10 cellular contexts compared by ENCODE assay signal in the genomic region with DNA sequence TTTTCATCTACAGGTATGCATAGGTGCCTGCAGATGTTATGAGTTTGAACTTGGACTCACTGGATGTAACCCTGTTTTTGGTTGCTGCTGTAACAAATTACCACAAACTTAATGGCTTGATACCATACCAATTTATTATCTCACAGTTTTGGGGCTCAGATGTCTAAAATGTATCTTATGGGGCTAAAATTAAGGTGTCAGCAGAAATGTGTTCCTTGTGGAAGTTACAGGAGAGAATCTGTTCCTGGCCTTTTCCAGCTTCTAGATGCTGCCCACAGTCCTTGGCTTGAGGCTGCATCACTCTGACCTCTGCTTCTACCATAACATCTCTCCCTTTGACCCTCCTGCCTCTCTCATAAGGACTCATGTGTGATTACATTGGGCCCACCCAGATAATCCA.
"Had no signal": no experiment of that assay in that cellular context is flagged by ENCODE, and none has a peak within 500 bp of the region (broad histone marks: within the 10 kb centered on the region; RNA-seq: fewer than 3 reads in every experiment).

No MANE protein-coding gene starts in this region.

- H3K4me1 ChIP-seq: HAP-1 had no signal

- H3K27ac Mint-ChIP-seq: HFFc6 had no signal

- H3K4me3 ChIP-seq: GM23248, HAP-1 had no signal

- H3K27ac ChIP-seq: GM23248, KMS-11 had no signal

- H2AFZ ChIP-seq: GM23248 had no signal

- DNase-seq: GM23248, GOT3, H7, HFFc6, Karpas-422, KBM-7 had no signal

- H3K9ac ChIP-seq: GM23248, KMS-11 had no signal

- FAIRE-seq: HTR-8/SVneo had no signal

- H3K9me3 ChIP-seq: HAP-1 had no signal

- H3K36me3 ChIP-seq: HAP-1 had no signal

- ATAC-seq: HCT116 had no signal

- H3K4me2 ChIP-seq: KMS-11 had no signal

- H3K4me3 Mint-ChIP-seq: HFFc6 had no signal

- H3K9me3 Mint-ChIP-seq: HFFc6 had no signal
